ENCODE assay signal across 9 cellular contexts in the genomic region with DNA sequence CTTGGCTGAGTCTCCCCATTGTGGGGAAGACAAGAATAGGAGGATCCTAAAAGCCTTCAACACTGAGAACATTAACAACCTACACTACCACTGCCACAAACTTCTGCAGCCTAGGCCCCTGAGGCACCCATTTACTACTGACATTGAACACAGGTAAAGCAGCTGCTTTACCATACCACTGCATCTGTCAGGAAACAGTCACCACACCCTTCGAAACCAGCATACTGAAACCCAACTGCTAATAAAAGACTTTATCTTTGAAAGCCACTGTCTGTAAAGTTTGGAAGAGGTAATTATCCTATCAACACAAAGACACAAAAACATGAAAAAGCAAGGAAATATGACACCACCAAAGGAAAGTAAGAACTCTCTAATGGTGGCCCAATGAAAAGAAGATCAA. TPM values are rescaled to one million over a fixed set of nuclear protein-coding genes. Genes with fewer than 3 reads are reported as not detected.
DNase-seq lines count a peak whose midpoint lies in the region; ATAC-seq lines count a peak whose summit lies in the region.
"Had no signal": no experiment of that assay in that cellular context is flagged by ENCODE, and none has a peak within 500 bp of the region (broad histone marks: within the 10 kb centered on the region; RNA-seq: fewer than 3 reads in every experiment).

No MANE protein-coding gene starts in this region.

- peak overlapping the region; percentile 64 for H3K27ac Mint-ChIP-seq in activated CD4-positive, alpha-beta T cell treated with anti-CD3 and anti-CD28 coated beads, Interleukin-2, amount 10 ng/mL, durations not matched to agents 7 days and 5 days
- peak overlapping the region; percentile 19 to 89 (median 76) for H3K27ac Mint-ChIP-seq in naive B cell

- ATAC-seq in GM21529 (IDR thresholded peaks at IDR 0.05; ENCODE audit: unreplicated experiment) (peak; percentile 87), HG03460 (IDR thresholded peaks at IDR 0.05; ENCODE audit: unreplicated experiment) (peak; percentile 85), naive B cell (ENCODE audit: low read depth in 2 of 2) (peak; percentile 91 to 92)
- ATAC-seq: A549 had no signal

- peak overlapping the region; percentile 6 for H3K4me3 Mint-ChIP-seq in activated CD4-positive, alpha-beta T cell treated with anti-CD3 and anti-CD28 coated beads, Interleukin-2, amount 10 ng/mL, durations not matched to agents 7 days and 5 days
- peak overlapping the region; percentile 67 to 91 (median 76) for H3K4me3 Mint-ChIP-seq in naive B cell

- POLR2A ChIA-PET in activated CD4-positive, alpha-beta T cell treated with anti-CD3 and anti-CD28 coated beads, Interleukin-2, amount 10 ng/mL, durations not matched to agents 7 days and 5 days (lab: Charles Lee), result interaction anchor here (1.6 kb wide), 1 partner anchor 30 kb away, joined by 4 read pairs; no protein-coding TSS in a partner anchor

- H3K9me3 Mint-ChIP-seq in activated CD4-positive, alpha-beta T cell treated with anti-CD3 and anti-CD28 coated beads, Interleukin-2, amount 10 ng/mL, durations not matched to agents 7 days and 5 days, result peaks cover 15% of the 10 kb centered on the region
- H3K9me3 Mint-ChIP-seq in naive B cell, result peaks cover 0 to 13% (median 9%) of the 10 kb centered on the region in 7 donors

- peak; percentile 53 for DNase-seq in activated CD4-positive, alpha-beta T cell treated with anti-CD3 and anti-CD28 coated beads, Interleukin-2, amount 10 ng/mL, durations not matched to agents 7 days and 5 days
- no peak for DNase-seq in activated CD4-positive, alpha-beta T cell treated with anti-CD3 and anti-CD28 coated beads, Interleukin-2, amount 50 U/mL, for 48 hours
- DNase-seq in naive B cell (peak; percentile 48), HPDE6-E6E7 (ENCODE audit: extremely low spot score) (no peak), DMS114 treated with DMSO at 0.1 percent for 48 hours (lab: John Stamatoyannopoulos, UW; ENCODE audit: unreplicated experiment) (no peak), NCI-H146 treated with DMSO at 0.1 percent for 48 hours (lab: John Stamatoyannopoulos, UW; ENCODE audit: unreplicated experiment) (no peak)

- H3K4me1 Mint-ChIP-seq in activated CD4-positive, alpha-beta T cell treated with anti-CD3 and anti-CD28 coated beads, Interleukin-2, amount 10 ng/mL, durations not matched to agents 7 days and 5 days, result peaks cover 62% of the 10 kb centered on the region
- peaks cover 51 to 75% (median 69%) of the 10 kb centered on the region in 3 donors for H3K4me1 Mint-ChIP-seq in naive B cell

- CTCF ChIA-PET in activated CD4-positive, alpha-beta T cell treated with anti-CD3 and anti-CD28 coated beads, Interleukin-2, amount 10 ng/mL, durations not matched to agents 7 days and 5 days (lab: Charles Lee), result interaction anchor here (1.4 to 3.3 kb wide), 4 partner anchors 15 to 110 kb away, joined by 3 to 12 read pairs (median 6); no protein-coding TSS in a partner anchor

- peaks cover 42% of the 10 kb centered on the region for H3K36me3 Mint-ChIP-seq in activated CD4-positive, alpha-beta T cell treated with anti-CD3 and anti-CD28 coated beads, Interleukin-2, amount 10 ng/mL, durations not matched to agents 7 days and 5 days (ENCODE audit: low read depth)
- H3K36me3 Mint-ChIP-seq in naive B cell, result peaks cover 17 to 19% of the 10 kb centered on the region in 2 donors

- no peaks in the 10 kb centered on the region for H3K27me3 Mint-ChIP-seq in activated CD4-positive, alpha-beta T cell treated with anti-CD3 and anti-CD28 coated beads, Interleukin-2, amount 10 ng/mL, durations not matched to agents 7 days and 5 days
- H3K27me3 Mint-ChIP-seq in naive B cell, result no peaks in the 10 kb centered on the region

RNA-seq across cellular contexts. Expression of a gene that starts 7.4 kb away (rescaled TPM):
- total RNA-seq in activated CD4-positive, alpha-beta T cell treated with anti-CD3 and anti-CD28 coated beads, Interleukin-2, amount 10 ng/mL, durations not matched to agents 7 days and 5 days, result 10 to 100 TPM; 37.6 to 40.9 TPM
- polyA plus RNA-seq in naive B cell (ENCODE audit: low read depth in 6 of 6), result 100 to 1,000 TPM in 5 of 6 donors, 10 to 100 TPM in 1; 99.7 to 142 (median 126) TPM

Comparison
In these comparisons a context has a peak if more than half of its experiments do, and no peak if none do; other contexts are left out.
1. DNase-seq: peak in activated CD4-positive, alpha-beta T cell treated with anti-CD3 and anti-CD28 coated beads, Interleukin-2, amount 10 ng/mL, durations not matched to agents 7 days and 5 days (single experiment) and naive B cell (single experiment); none in activated CD4-positive, alpha-beta T cell treated with anti-CD3 and anti-CD28 coated beads, Interleukin-2, amount 50 U/mL, for 48 hours (0 of 2), HPDE6-E6E7 (single experiment), DMS114 treated with DMSO at 0.1 percent for 48 hours (single experiment) and NCI-H146 treated with DMSO at 0.1 percent for 48 hours (single experiment).
2. Peak in every context shown above with its lines, with median percentiles within 50 percentile points of each other: ATAC-seq.